14 cellular contexts compared by ENCODE assay signal in the genomic region with DNA sequence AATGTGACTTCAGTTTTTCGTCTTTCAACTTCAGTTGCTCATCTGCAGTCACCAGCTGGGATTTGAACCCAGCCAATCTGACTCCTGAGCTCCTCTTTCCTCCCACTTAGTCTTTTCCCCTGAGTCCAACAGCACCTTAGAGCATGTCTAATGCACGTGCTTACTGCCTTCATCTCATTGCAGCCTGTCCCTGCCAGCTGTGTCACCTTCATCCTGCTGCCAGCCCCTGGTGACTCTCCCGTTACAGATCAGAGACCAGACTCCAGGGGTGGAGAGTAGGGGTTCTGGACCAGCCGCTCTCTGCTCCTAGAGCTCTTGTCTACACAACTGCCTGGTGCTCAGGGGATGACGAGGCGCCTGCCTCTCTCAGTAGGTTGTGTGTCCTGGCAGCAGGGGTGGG.
"Had no signal": no experiment of that assay in that cellular context is flagged by ENCODE, and none has a peak within 500 bp of the region (broad histone marks: within the 10 kb centered on the region; RNA-seq: fewer than 3 reads in every experiment).

No MANE protein-coding gene starts in this region.

- H3K36me3 Mint-ChIP-seq: activated naive CD4-positive, alpha-beta T cell treated with anti-CD3 and anti-CD28 coated beads, Interleukin-2, amount 10 ng/mL, durations not matched to agents 7 days and 5 days had no signal

- H3K9me3 Mint-ChIP-seq: immature natural killer cell had no signal

- H3K27me3 ChIP-seq: left lung had no signal

- H3K9me3 ChIP-seq: left lung had no signal

- H3K27ac ChIP-seq: left lung had no signal

- H3K4me1 ChIP-seq: left lung had no signal

- H3K27ac Mint-ChIP-seq: activated B cell treated with CpG ODN at 0.5 μM for 24 hours; activated CD4-positive, alpha-beta T cell treated with anti-CD3 and anti-CD28 coated beads, Interleukin-2, amount 10 ng/mL, durations not matched to agents 24 days and 14 days; activated naive CD4-positive, alpha-beta T cell treated with anti-CD3 and anti-CD28 coated beads, Interleukin-2, amount 10 ng/mL, durations not matched to agents 7 days and 5 days; activated T-helper 2 cell treated with anti-CD3 and anti-CD28 coated beads, Interferon-gamma antibody, Interleukin-2, Interleukin-4, amounts not matched to agents 10 μg/mL and 5 μg/mL and 100 μg/mL, durations not matched to agents 14 hours and 24 hours and 36 hours had no signal

- H3K27me3 Mint-ChIP-seq: activated B cell treated with CpG ODN at 0.5 μM for 24 hours had no signal

- H3K4me3 Mint-ChIP-seq: activated B cell treated with CpG ODN at 0.5 μM for 24 hours; activated CD4-positive, alpha-beta T cell treated with anti-CD3 and anti-CD28 coated beads, Interleukin-2, amount 10 ng/mL, durations not matched to agents 24 days and 14 days; activated naive CD4-positive, alpha-beta T cell treated with anti-CD3 and anti-CD28 coated beads, Interleukin-2, amount 10 ng/mL, durations not matched to agents 7 days and 5 days; immature natural killer cell had no signal

- DNase-seq: activated B cell treated with CpG ODN at 0.5 μM for 24 hours; activated CD4-positive, alpha-beta T cell treated with anti-CD3 and anti-CD28 coated beads, Interleukin-2, amount 10 ng/mL, durations not matched to agents 24 days and 14 days; activated naive CD4-positive, alpha-beta T cell treated with anti-CD3 and anti-CD28 coated beads, Interleukin-2, amount 10 ng/mL, durations not matched to agents 7 days and 5 days; activated T-cell treated with anti-CD3 and anti-CD28 coated beads for 4 hours; amygdala; immature natural killer cell; left lung; mesenchymal stem cell; stimulated activated CD4-positive, alpha-beta T cell treated with anti-CD3 and anti-CD28 coated beads, Interleukin-15, amount 100 ng/mL, for 24 hours; stimulated activated CD4-positive, alpha-beta T cell treated with anti-CD3 and anti-CD28 coated beads, Interleukin-4, amount 100 ng/mL, for 4 hours; T-helper 2 cell; trophoblast cell had no signal

- ATAC-seq: esophagus mucosa, left lung had no signal

- H3K4me3 ChIP-seq: left lung had no signal
